Comparison of ENCODE assay signal across 1 cellular context in the genomic region with DNA sequence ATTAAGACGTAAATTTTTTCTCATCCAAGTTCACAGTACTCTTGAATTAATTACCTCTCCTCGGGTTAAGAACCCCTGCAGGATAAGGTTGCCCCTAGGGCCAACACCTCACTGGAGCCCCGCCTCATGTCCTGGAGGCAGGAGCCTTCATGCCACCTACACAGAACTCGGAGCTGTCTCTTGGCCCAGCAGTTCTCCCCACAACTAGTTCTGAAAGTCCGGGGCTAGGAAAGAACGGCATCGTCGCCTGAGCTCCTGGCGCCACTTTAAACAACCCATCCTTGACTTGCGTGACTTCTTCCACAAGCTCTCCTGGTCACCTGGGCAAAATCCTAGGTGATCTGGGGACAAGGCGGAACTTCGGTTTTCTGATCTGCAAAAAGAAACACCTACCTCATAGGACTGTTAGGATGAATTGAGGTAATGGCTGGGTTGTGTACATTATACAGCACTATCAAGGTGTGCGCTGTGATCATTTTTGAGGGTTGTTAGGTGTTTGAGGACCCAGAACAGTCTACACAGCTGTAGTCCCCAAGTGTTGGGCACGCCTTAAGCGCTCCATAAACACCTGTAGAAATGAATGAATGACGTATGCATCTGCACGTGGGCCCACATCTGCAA.
TF ChIP-seq lines count a peak whose summit lies in the region.

No MANE protein-coding gene starts in this region.

TF ChIP-seq in H1, 55 proteins besides CTCF, POLR2A, EP300 and RAD21:
- no peak for TF ChIP-seq CEBPB (IDR thresholded peaks at IDR 0.05; ENCODE audit: low read depth, low read length)
- TF ChIP-seq, protein P1, sequence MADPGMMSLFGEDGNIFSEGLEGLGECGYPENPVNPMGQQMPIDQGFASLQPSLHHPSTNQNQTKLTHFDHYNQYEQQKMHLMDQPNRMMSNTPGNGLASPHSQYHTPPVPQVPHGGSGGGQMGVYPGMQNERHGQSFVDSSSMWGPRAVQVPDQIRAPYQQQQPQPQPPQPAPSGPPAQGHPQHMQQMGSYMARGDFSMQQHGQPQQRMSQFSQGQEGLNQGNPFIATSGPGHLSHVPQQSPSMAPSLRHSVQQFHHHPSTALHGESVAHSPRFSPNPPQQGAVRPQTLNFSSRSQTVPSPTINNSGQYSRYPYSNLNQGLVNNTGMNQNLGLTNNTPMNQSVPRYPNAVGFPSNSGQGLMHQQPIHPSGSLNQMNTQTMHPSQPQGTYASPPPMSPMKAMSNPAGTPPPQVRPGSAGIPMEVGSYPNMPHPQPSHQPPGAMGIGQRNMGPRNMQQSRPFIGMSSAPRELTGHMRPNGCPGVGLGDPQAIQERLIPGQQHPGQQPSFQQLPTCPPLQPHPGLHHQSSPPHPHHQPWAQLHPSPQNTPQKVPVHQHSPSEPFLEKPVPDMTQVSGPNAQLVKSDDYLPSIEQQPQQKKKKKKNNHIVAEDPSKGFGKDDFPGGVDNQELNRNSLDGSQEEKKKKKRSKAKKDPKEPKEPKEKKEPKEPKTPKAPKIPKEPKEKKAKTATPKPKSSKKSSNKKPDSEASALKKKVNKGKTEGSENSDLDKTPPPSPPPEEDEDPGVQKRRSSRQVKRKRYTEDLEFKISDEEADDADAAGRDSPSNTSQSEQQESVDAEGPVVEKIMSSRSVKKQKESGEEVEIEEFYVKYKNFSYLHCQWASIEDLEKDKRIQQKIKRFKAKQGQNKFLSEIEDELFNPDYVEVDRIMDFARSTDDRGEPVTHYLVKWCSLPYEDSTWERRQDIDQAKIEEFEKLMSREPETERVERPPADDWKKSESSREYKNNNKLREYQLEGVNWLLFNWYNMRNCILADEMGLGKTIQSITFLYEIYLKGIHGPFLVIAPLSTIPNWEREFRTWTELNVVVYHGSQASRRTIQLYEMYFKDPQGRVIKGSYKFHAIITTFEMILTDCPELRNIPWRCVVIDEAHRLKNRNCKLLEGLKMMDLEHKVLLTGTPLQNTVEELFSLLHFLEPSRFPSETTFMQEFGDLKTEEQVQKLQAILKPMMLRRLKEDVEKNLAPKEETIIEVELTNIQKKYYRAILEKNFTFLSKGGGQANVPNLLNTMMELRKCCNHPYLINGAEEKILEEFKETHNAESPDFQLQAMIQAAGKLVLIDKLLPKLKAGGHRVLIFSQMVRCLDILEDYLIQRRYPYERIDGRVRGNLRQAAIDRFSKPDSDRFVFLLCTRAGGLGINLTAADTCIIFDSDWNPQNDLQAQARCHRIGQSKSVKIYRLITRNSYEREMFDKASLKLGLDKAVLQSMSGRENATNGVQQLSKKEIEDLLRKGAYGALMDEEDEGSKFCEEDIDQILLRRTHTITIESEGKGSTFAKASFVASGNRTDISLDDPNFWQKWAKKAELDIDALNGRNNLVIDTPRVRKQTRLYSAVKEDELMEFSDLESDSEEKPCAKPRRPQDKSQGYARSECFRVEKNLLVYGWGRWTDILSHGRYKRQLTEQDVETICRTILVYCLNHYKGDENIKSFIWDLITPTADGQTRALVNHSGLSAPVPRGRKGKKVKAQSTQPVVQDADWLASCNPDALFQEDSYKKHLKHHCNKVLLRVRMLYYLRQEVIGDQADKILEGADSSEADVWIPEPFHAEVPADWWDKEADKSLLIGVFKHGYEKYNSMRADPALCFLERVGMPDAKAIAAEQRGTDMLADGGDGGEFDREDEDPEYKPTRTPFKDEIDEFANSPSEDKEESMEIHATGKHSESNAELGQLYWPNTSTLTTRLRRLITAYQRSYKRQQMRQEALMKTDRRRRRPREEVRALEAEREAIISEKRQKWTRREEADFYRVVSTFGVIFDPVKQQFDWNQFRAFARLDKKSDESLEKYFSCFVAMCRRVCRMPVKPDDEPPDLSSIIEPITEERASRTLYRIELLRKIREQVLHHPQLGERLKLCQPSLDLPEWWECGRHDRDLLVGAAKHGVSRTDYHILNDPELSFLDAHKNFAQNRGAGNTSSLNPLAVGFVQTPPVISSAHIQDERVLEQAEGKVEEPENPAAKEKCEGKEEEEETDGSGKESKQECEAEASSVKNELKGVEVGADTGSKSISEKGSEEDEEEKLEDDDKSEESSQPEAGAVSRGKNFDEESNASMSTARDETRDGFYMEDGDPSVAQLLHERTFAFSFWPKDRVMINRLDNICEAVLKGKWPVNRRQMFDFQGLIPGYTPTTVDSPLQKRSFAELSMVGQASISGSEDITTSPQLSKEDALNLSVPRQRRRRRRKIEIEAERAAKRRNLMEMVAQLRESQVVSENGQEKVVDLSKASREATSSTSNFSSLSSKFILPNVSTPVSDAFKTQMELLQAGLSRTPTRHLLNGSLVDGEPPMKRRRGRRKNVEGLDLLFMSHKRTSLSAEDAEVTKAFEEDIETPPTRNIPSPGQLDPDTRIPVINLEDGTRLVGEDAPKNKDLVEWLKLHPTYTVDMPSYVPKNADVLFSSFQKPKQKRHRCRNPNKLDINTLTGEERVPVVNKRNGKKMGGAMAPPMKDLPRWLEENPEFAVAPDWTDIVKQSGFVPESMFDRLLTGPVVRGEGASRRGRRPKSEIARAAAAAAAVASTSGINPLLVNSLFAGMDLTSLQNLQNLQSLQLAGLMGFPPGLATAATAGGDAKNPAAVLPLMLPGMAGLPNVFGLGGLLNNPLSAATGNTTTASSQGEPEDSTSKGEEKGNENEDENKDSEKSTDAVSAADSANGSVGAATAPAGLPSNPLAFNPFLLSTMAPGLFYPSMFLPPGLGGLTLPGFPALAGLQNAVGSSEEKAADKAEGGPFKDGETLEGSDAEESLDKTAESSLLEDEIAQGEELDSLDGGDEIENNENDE (IDR thresholded peaks at IDR 0.05; ENCODE audit: insufficient replicate concordance, low read length) = no peak
- TF ChIP-seq RNF2 (IDR thresholded peaks at IDR 0.05; ENCODE audit: borderline replicate concordance, low read depth, low read length, missing control alignments, poor library complexity, severe bottlenecking) = no peak
- TF ChIP-seq JUND (IDR thresholded peaks at IDR 0.05; ENCODE audit: low read length) = no peak
